11 cellular contexts compared by ENCODE assay signal in genomic region chr1:167325151-167325550, GRCh38.
"Had no signal": no experiment of that assay in that cellular context is flagged by ENCODE, and none has a peak within 500 bp of the region (broad histone marks: within the 10 kb centered on the region; RNA-seq: fewer than 3 reads in every experiment).

No MANE protein-coding gene starts in this region.

- H3K4me2 ChIP-seq: GM23338 had no signal

- H2AFZ ChIP-seq: GM23248, GM23338 had no signal

- H3K27ac ChIP-seq: GM23248 had no signal

- FAIRE-seq: H1, H54 had no signal

- ATAC-seq: GM23338, HCT116 had no signal

- H3K4me3 ChIP-seq: GM23248, GM23338, HAP-1 had no signal

- DNase-seq: GM23248, GOT3, H7, H9, HCEC 1CT, HFFc6 had no signal

- H3K9ac ChIP-seq: GM23248 had no signal
